Comparison of ENCODE assay signal across 8 cellular contexts in the genomic region with DNA sequence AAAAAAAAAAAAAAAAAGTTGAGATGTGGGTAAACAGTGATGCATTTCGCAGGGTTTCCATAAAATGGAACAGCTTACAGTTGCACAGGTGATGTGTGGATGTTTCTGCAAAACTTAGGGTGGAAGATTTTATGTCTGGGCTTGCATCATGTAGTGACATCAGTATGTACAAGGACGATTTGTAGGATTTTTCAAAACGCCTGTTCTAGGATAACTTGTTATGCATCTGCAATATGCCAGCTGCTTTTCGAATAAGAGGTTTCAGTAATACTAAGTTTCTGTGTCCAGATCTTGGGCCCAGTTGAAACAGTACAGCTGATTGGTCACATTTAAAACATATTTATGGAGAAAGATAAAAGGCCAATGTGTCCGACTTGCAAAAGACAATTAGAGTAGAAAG. TPM values are rescaled to one million over a fixed set of nuclear protein-coding genes. Genes with fewer than 3 reads are reported as not detected.
DNase-seq lines count a peak whose midpoint lies in the region; ATAC-seq, FAIRE-seq and TF ChIP-seq lines count a peak whose summit lies in the region.

No MANE protein-coding gene starts in this region.

- FAIRE-seq in bronchial epithelial cell (lab: Jason Lieb, UNC), result no peak

- no peaks in the 10 kb centered on the region for H3K27me3 ChIP-seq in MG63
- H3K27me3 ChIP-seq in bronchial epithelial cell (ENCODE audit: control insufficient read depth, insufficient read depth, low read length), result no peaks in the 10 kb centered on the region
- H3K27me3 ChIP-seq in tibial nerve, result no peaks in the 10 kb centered on the region

- no peaks in the 10 kb centered on the region for H3K36me3 ChIP-seq in MG63
- H3K36me3 ChIP-seq in bronchial epithelial cell (ENCODE audit: control insufficient read depth, insufficient read depth, low read length), result no peaks in the 10 kb centered on the region
- H3K36me3 ChIP-seq in tibial nerve, result no peaks in the 10 kb centered on the region

- DNase-seq in GM10266 (ENCODE audit: extremely low spot score) (peak; percentile 23), MG63 (no peak), bronchial epithelial cell (ENCODE audit: low read depth) (peak; percentile 49), midbrain (lab: John Stamatoyannopoulos, UW) (peak; percentile 16), tibial nerve (ENCODE audit: low spot score in 2 of 2) (no peak), NCI-H1092 (lab: John Stamatoyannopoulos, UW) (no peak)

- no peak overlapping the region for H3K27ac ChIP-seq in tibial nerve

- TF ChIP-seq CTCF in GM10266 (IDR thresholded peaks at IDR 0.05; ENCODE audit: control insufficient read depth, insufficient read depth, low read depth, missing control alignments) (no peak), bronchial epithelial cell (IDR thresholded peaks at IDR 0.05; ENCODE audit: insufficient read depth, low read length, severe bottlenecking) (no peak), tibial nerve (IDR thresholded peaks at IDR 0.05) (no peak)

- H3K4me3 ChIP-seq in MG63 (peak overlapping the region; percentile 71), bronchial epithelial cell (ENCODE audit: low read depth, low read length) (peak overlapping the region; percentile 88), tibial nerve (peak overlapping the region in 2 of 4 donors; percentile 92 to 94)

- no peak for TF ChIP-seq EP300 in tibial nerve (IDR thresholded peaks at IDR 0.05)

- peaks cover 0 to 41% (median 18%) of the 10 kb centered on the region in 4 donors for H3K4me1 ChIP-seq in tibial nerve

- no peak for TF ChIP-seq POLR2A in tibial nerve (IDR thresholded peaks at IDR 0.05)

- 9 to 18% methylated on average over 5 of the region's 5 CpGs for WGBS in tibial nerve, 2 donors

- H3K9me3 ChIP-seq in MG63 (no peaks in the 10 kb centered on the region), tibial nerve (no peaks in the 10 kb centered on the region)

- ATAC-seq in GM21423 (IDR thresholded peaks at IDR 0.05; ENCODE audit: unreplicated experiment) (no peak), GM21717 (IDR thresholded peaks at IDR 0.05; ENCODE audit: unreplicated experiment) (no peak)

RNA-seq across cellular contexts. Expression of a gene that starts 1.2 kb away (rescaled TPM):
- total RNA-seq in MG63 (2014; rRNA removed; shearing (Covaris generic); ENCODE audit: low replicate concordance), result 5.3 and 11.1 TPM in 2 replicates
- total RNA-seq in bronchial epithelial cell (20.5 and 34.2 TPM in 2 replicates), tibial nerve (10 to 100 TPM; 15.0 to 45.2 (median 21.1) TPM)

Comparison
In these comparisons a context has a peak if more than half of its experiments do, and no peak if none do; other contexts are left out.
1. DNase-seq: peak in GM10266 (single experiment), bronchial epithelial cell (single experiment) and midbrain (single experiment); none in MG63 (single experiment), tibial nerve (0 of 2) and NCI-H1092 (single experiment).